31 cellular contexts compared by ENCODE assay signal in the genomic region with DNA sequence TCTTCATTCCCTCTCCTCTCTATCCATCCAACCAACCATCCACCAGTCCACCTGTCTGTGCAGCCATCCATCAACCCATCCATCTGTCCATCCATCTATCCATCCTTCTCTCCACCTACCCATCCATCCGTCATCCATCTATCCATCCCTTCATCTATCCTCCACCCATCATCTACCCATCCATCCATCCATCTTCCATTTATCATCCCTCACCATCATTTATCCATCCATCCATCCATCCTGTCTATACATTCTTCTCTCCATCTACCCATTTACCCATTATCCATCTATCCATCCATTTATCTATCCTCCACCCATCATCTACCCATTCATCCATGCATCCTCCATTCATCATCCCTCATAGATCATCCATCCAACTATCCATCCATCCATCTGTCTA.
"Had no signal": no experiment of that assay in that cellular context is flagged by ENCODE, and none has a peak within 500 bp of the region (broad histone marks: within the 10 kb centered on the region; RNA-seq: fewer than 3 reads in every experiment).

No MANE protein-coding gene starts in this region.

- H3K4me3 ChIP-seq: ascending aorta, breast epithelium, cardiac muscle cell, colonic mucosa had no signal

- DNase-seq: activated CD4-positive, alpha-beta memory T cell treated with anti-CD3 and anti-CD28 coated beads for 36 hours; activated CD4-positive, alpha-beta T cell treated with anti-CD3 and anti-CD28 coated beads for 36 hours; activated CD4-positive, alpha-beta T cell treated with anti-CD3 and anti-CD28 coated beads, Interleukin-2, amount 10 ng/mL, durations not matched to agents 24 days and 14 days; activated CD4-positive, CD25-positive, alpha-beta regulatory T cell; activated CD4-positive, CD25-positive, alpha-beta regulatory T cell treated with anti-CD3 and anti-CD28 coated beads, Interleukin-2, amount 50 U/mL, for 72 hours; activated CD8-positive, alpha-beta memory T cell treated with anti-CD3 and anti-CD28 coated beads, Interleukin-2, amount 10 ng/mL, durations not matched to agents 7 days and 5 days; activated CD8-positive, alpha-beta memory T cell treated with anti-CD3 and anti-CD28 coated beads, Interleukin-2, amount 50 U/mL, for 4 hours; activated CD8-positive, alpha-beta T cell treated with anti-CD3 and anti-CD28 coated beads, Interleukin-2, amount 10 ng/mL, durations not matched to agents 7 days and 5 days; activated gamma-delta T cell; activated naive CD4-positive, alpha-beta T cell; activated naive CD4-positive, alpha-beta T cell treated with anti-CD3 and anti-CD28 coated beads, Interleukin-2, amount 10 ng/mL, durations not matched to agents 7 days and 5 days; activated naive CD8-positive, alpha-beta T cell treated with anti-CD3 and anti-CD28 coated beads, Interleukin-2, amount 10 ng/mL, durations not matched to agents 7 days and 5 days; activated T-cell treated with anti-CD3 and anti-CD28 coated beads, Interleukin-2, amount 50 U/mL, for 1 hour; activated T-cell treated with anti-CD3 and anti-CD28 coated beads, Interleukin-2, amount 50 U/mL, for 48 hours; central memory CD4-positive, alpha-beta T cell; cerebellar nuclear complex; colonic mucosa; effector CD8-positive, alpha-beta T cell; foreskin fibroblast; head of caudate nucleus; T-helper 2 cell had no signal

- H3K4me1 ChIP-seq: ascending aorta, breast epithelium had no signal

- H3K36me3 Mint-ChIP-seq: activated naive CD4-positive, alpha-beta T cell treated with anti-CD3 and anti-CD28 coated beads, Interleukin-2, amount 50 U/mL, for 72 hours had no signal

- H3K4me1 Mint-ChIP-seq: activated CD4-positive, alpha-beta T cell treated with anti-CD3 and anti-CD28 coated beads for 36 hours; activated CD4-positive, alpha-beta T cell treated with anti-CD3 and anti-CD28 coated beads, Interleukin-2, amount 10 ng/mL, durations not matched to agents 24 days and 14 days; activated CD8-positive, alpha-beta memory T cell treated with anti-CD3 and anti-CD28 coated beads, Interleukin-2, amount 10 ng/mL, durations not matched to agents 7 days and 5 days; activated naive CD4-positive, alpha-beta T cell treated with anti-CD3 and anti-CD28 coated beads, Interleukin-2, amount 10 ng/mL, durations not matched to agents 7 days and 5 days; activated naive CD8-positive, alpha-beta T cell treated with anti-CD3 and anti-CD28 coated beads, Interleukin-2, amount 10 ng/mL, durations not matched to agents 7 days and 5 days; brain had no signal

- H3K27me3 Mint-ChIP-seq: activated CD4-positive, alpha-beta memory T cell treated with anti-CD3 and anti-CD28 coated beads for 36 hours; activated CD4-positive, alpha-beta T cell treated with anti-CD3 and anti-CD28 coated beads for 36 hours; activated CD4-positive, alpha-beta T cell treated with anti-CD3 and anti-CD28 coated beads, Interleukin-2, amount 10 ng/mL, durations not matched to agents 24 days and 14 days; activated CD8-positive, alpha-beta memory T cell treated with anti-CD3 and anti-CD28 coated beads, Interleukin-2, amount 10 ng/mL, durations not matched to agents 7 days and 5 days; activated naive CD4-positive, alpha-beta T cell treated with anti-CD3 and anti-CD28 coated beads, Interleukin-2, amount 10 ng/mL, durations not matched to agents 7 days and 5 days; activated naive CD8-positive, alpha-beta T cell treated with anti-CD3 and anti-CD28 coated beads, Interleukin-2, amount 10 ng/mL, durations not matched to agents 7 days and 5 days; brain had no signal

- H3K4me3 Mint-ChIP-seq: activated CD4-positive, alpha-beta memory T cell treated with anti-CD3 and anti-CD28 coated beads for 36 hours; activated CD4-positive, alpha-beta T cell treated with anti-CD3 and anti-CD28 coated beads for 36 hours; activated CD4-positive, alpha-beta T cell treated with anti-CD3 and anti-CD28 coated beads, Interleukin-2, amount 10 ng/mL, durations not matched to agents 24 days and 14 days; activated CD8-positive, alpha-beta memory T cell treated with anti-CD3 and anti-CD28 coated beads, Interleukin-2, amount 10 ng/mL, durations not matched to agents 7 days and 5 days; activated CD8-positive, alpha-beta T cell treated with anti-CD3 and anti-CD28 coated beads, Interleukin-2, amount 10 ng/mL, durations not matched to agents 7 days and 5 days; activated naive CD4-positive, alpha-beta T cell treated with anti-CD3 and anti-CD28 coated beads, Interleukin-2, amount 10 ng/mL, durations not matched to agents 7 days and 5 days; activated naive CD8-positive, alpha-beta T cell treated with anti-CD3 and anti-CD28 coated beads, Interleukin-2, amount 10 ng/mL, durations not matched to agents 7 days and 5 days; activated T-helper 1 cell treated with anti-CD3 and anti-CD28 coated beads, Interleukin-12 subunit alpha, Interleukin-12 subunit beta, Interleukin-2, Interleukin-4 antibody, amounts not matched to agents 30 ng/mL and 10 ng/mL and 1 ng/mL, durations not matched to agents 14 hours and 24 hours and 36 hours; brain had no signal

- H3K9me3 Mint-ChIP-seq: activated CD4-positive, alpha-beta memory T cell treated with anti-CD3 and anti-CD28 coated beads for 36 hours; activated CD4-positive, alpha-beta T cell treated with anti-CD3 and anti-CD28 coated beads, Interleukin-2, amount 10 ng/mL, durations not matched to agents 24 days and 14 days; activated naive CD4-positive, alpha-beta T cell treated with anti-CD3 and anti-CD28 coated beads, Interleukin-2, amount 10 ng/mL, durations not matched to agents 7 days and 5 days; activated naive CD4-positive, alpha-beta T cell treated with anti-CD3 and anti-CD28 coated beads, Interleukin-2, amount 50 U/mL, for 72 hours; activated naive CD8-positive, alpha-beta T cell treated with anti-CD3 and anti-CD28 coated beads, Interleukin-2, amount 10 ng/mL, durations not matched to agents 7 days and 5 days; activated T-helper 1 cell treated with anti-CD3 and anti-CD28 coated beads, Interleukin-12 subunit alpha, Interleukin-12 subunit beta, Interleukin-2, Interleukin-4 antibody, amounts not matched to agents 30 ng/mL and 10 ng/mL and 1 ng/mL, durations not matched to agents 14 hours and 24 hours and 36 hours; brain had no signal

- H3K36me3 ChIP-seq: breast epithelium, cardiac muscle cell, colonic mucosa had no signal

- ATAC-seq: activated CD4-positive, alpha-beta T cell treated with anti-CD3 and anti-CD28 coated beads for 36 hours; activated CD8-positive, alpha-beta memory T cell treated with anti-CD3 and anti-CD28 coated beads, Interleukin-2, amount 10 ng/mL, durations not matched to agents 7 days and 5 days; activated CD8-positive, alpha-beta T cell treated with anti-CD3 and anti-CD28 coated beads, Interleukin-2, amount 10 ng/mL, durations not matched to agents 7 days and 5 days; activated naive CD4-positive, alpha-beta T cell treated with anti-CD3 and anti-CD28 coated beads, Interleukin-2, amount 50 U/mL, for 72 hours; esophagus mucosa had no signal

- FAIRE-seq: endometrium, endothelial cell of umbilical vein, frontal cortex had no signal

- H3K9me3 ChIP-seq: ascending aorta, breast epithelium, colonic mucosa had no signal

- H3K27ac Mint-ChIP-seq: activated CD4-positive, alpha-beta memory T cell treated with anti-CD3 and anti-CD28 coated beads for 36 hours; activated CD4-positive, alpha-beta T cell treated with anti-CD3 and anti-CD28 coated beads for 36 hours; activated CD4-positive, alpha-beta T cell treated with anti-CD3 and anti-CD28 coated beads, Interleukin-2, amount 10 ng/mL, durations not matched to agents 24 days and 14 days; activated CD8-positive, alpha-beta memory T cell treated with anti-CD3 and anti-CD28 coated beads, Interleukin-2, amount 10 ng/mL, durations not matched to agents 7 days and 5 days; activated CD8-positive, alpha-beta T cell treated with anti-CD3 and anti-CD28 coated beads, Interleukin-2, amount 10 ng/mL, durations not matched to agents 7 days and 5 days; activated naive CD4-positive, alpha-beta T cell treated with anti-CD3 and anti-CD28 coated beads, Interleukin-2, amount 10 ng/mL, durations not matched to agents 7 days and 5 days; activated naive CD4-positive, alpha-beta T cell treated with anti-CD3 and anti-CD28 coated beads, Interleukin-2, amount 50 U/mL, for 72 hours; activated naive CD8-positive, alpha-beta T cell treated with anti-CD3 and anti-CD28 coated beads, Interleukin-2, amount 10 ng/mL, durations not matched to agents 7 days and 5 days; activated T-helper 1 cell treated with anti-CD3 and anti-CD28 coated beads, Interleukin-12 subunit alpha, Interleukin-12 subunit beta, Interleukin-2, Interleukin-4 antibody, amounts not matched to agents 30 ng/mL and 10 ng/mL and 1 ng/mL, durations not matched to agents 14 hours and 24 hours and 36 hours; brain had no signal

- H3K27me3 ChIP-seq: ascending aorta, breast epithelium, cardiac muscle cell, colonic mucosa had no signal

- H3K27ac ChIP-seq: ascending aorta, breast epithelium, cardiac muscle cell, colonic mucosa had no signal
